Comparison of ENCODE assay signal across 8 cellular contexts in genomic region chr2:176997074-176997791, GRCh38.
DNase-seq lines count a peak whose midpoint lies in the region; ATAC-seq and TF ChIP-seq lines count a peak whose summit lies in the region.
"Had no signal": no experiment of that assay in that cellular context is flagged by ENCODE, and none has a peak within 500 bp of the region (broad histone marks: within the 10 kb centered on the region; RNA-seq: fewer than 3 reads in every experiment).

No MANE protein-coding gene starts in this region.

- no peak for TF ChIP-seq CTCF in RWPE2 (IDR thresholded peaks at IDR 0.05; ENCODE audit: poor library complexity, severe bottlenecking)
- no peak for TF ChIP-seq CTCF in MM.1S (IDR thresholded peaks at IDR 0.05; ENCODE audit: low read length)

- no peak overlapping the region for H3K4me2 ChIP-seq in MM.1S (ENCODE audit: low read depth, low read length)

- H3K27ac ChIP-seq in RWPE2 (ENCODE audit: poor library complexity, severe bottlenecking) (no peak overlapping the region), MM.1S (ENCODE audit: low read length) (no peak overlapping the region)
- H3K27ac ChIP-seq: VCaP had no signal

- no peak overlapping the region for H3K9ac ChIP-seq in MM.1S (ENCODE audit: low read length)

- H3K36me3 ChIP-seq in RWPE2 (ENCODE audit: low read depth) (no peaks in the 10 kb centered on the region), MM.1S (replicated peaks; ENCODE audit: insufficient read depth, low read length) (no peaks in the 10 kb centered on the region)

- no peaks in the 10 kb centered on the region for H3K79me2 ChIP-seq in MM.1S (ENCODE audit: low read length)

- H3K27me3 ChIP-seq in RWPE2 (ENCODE audit: insufficient read depth, poor library complexity, severe bottlenecking) (no peaks in the 10 kb centered on the region), MM.1S (replicated peaks; ENCODE audit: insufficient read depth, low read length) (no peaks in the 10 kb centered on the region)

- H4K20me1 ChIP-seq in MM.1S (ENCODE audit: insufficient read depth, low read length) = no peaks in the 10 kb centered on the region

- no peak overlapping the region for H2AFZ ChIP-seq in MM.1S (ENCODE audit: low read length)

- no peaks in the 10 kb centered on the region for H3K9me2 ChIP-seq in MM.1S (replicated peaks; ENCODE audit: insufficient read depth, low read length)

- H3K9me3 ChIP-seq in RWPE2 (ENCODE audit: severe bottlenecking) = no peaks in the 10 kb centered on the region
- H3K9me3 ChIP-seq in MM.1S (replicated peaks; ENCODE audit: insufficient read depth, low read length) = no peaks in the 10 kb centered on the region

- no peaks in the 10 kb centered on the region for H3F3A ChIP-seq in MM.1S (ENCODE audit: insufficient read depth, low read length)

- ATAC-seq in GM18502 (IDR thresholded peaks at IDR 0.05; ENCODE audit: poor library complexity, unreplicated experiment) (peak; percentile 73), HG02623 (IDR thresholded peaks at IDR 0.05; ENCODE audit: unreplicated experiment) (peak; percentile 44), RWPE2 (ENCODE audit: low read depth) (peak; percentile 73)

- H3K4me3 ChIP-seq in RWPE2 (ENCODE audit: severe bottlenecking) (no peak overlapping the region), MM.1S (ENCODE audit: low read length) (no peak overlapping the region)

- H3K4me1 ChIP-seq in RWPE2 (ENCODE audit: insufficient read depth, poor library complexity, severe bottlenecking) (no peaks in the 10 kb centered on the region), MM.1S (ENCODE audit: low read length) (no peaks in the 10 kb centered on the region)

- DNase-seq in RWPE2 (ENCODE audit: low spot score) (no peak), kidney tubule cell (ENCODE audit: low spot score) (peak; percentile 90), NCI-H2029 (lab: John Stamatoyannopoulos, UW) (no peak), MM.1S (no peak), anterior cingulate cortex (lab: John Stamatoyannopoulos, UW) (no peak)
